ENCODE assay signal across 28 cellular contexts in the genomic region with DNA sequence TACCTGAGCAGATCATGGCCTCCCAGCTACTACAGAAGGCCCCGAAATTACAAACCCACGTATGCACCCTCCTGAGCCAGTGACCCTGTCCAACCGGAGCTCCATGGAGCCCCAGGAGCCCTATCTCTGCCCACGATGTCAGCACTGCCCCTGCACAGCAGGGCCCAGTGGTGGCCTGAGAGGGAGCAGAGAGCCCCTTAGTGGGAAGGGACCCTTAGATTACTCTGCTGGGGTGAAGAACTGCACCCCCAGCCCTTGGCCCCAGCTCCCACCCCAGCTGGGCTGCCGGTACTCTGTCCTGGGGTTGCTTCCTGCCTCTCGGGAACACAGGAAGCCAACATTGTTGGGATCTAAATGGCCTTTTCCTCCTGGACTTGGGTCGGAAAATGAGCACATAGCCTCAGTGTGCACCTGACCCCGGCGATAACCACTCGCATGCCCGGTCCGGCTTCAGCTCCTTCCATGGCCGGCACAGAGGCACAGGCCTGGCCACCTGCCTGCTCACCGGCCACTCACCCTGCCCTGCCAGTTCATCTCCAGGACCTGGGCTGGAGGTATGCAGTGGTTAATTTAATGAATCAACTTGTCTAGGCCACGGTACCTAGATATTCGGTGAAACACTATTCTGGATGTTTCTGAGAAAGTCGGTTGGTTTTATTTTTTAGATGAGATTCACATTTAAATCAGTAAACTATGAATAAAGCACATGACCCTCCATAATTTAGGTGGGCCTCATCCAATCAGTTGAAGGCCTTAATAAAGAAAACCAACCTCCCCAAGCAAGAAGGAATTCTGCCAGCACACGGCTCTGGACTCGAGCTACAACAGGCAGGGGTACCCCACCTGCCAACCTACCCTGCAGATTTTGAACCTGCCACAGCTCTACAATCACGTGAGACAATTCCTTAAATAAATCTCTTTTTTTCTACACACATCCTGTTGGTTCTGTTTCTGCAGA. TPM values are rescaled to one million over a fixed set of nuclear protein-coding genes. Genes with fewer than 3 reads are reported as not detected.
DNase-seq lines count a peak whose midpoint lies in the region; ATAC-seq and TF ChIP-seq lines count a peak whose summit lies in the region.
"Had no signal": no experiment of that assay in that cellular context is flagged by ENCODE, and none has a peak within 500 bp of the region (broad histone marks: within the 10 kb centered on the region; RNA-seq: fewer than 3 reads in every experiment).

No MANE protein-coding gene starts in this region.

- no peak overlapping the region for H3K14ac ChIP-seq in neuronal stem cell (ENCODE audit: low read length)

- H2BK5ac ChIP-seq in neuronal stem cell (ENCODE audit: low read length) (peak overlapping the region; percentile 19), mesendoderm (ENCODE audit: low read length) (no peak overlapping the region)

- no peak overlapping the region for H2BK12ac ChIP-seq in neuronal stem cell (ENCODE audit: low read length)

- no peaks in the 10 kb centered on the region for H3K36me3 ChIP-seq in breast epithelium
- no peaks in the 10 kb centered on the region for H3K36me3 ChIP-seq in mammary epithelial cell (ENCODE audit: insufficient read depth, low read length)
- no peaks in the 10 kb centered on the region for H3K36me3 ChIP-seq in gastroesophageal sphincter
- H3K36me3 ChIP-seq in neuronal stem cell (replicated peaks in 1 of 2; ENCODE audit: control insufficient read depth in 2 of 2, insufficient read depth in 2 of 2, low read length in 2 of 2): no peaks in the 10 kb centered on the region
- peaks cover 0 to 20% (median 12%) of the 10 kb centered on the region in 5 donors for H3K36me3 ChIP-seq in subcutaneous abdominal adipose tissue (ENCODE audit: control insufficient read depth in 5 of 5, insufficient read depth in 5 of 5, low read length in 5 of 5)
- H3K36me3 ChIP-seq in mesendoderm (ENCODE audit: control insufficient read depth, insufficient read depth, low read length): no peaks in the 10 kb centered on the region
- H3K36me3 ChIP-seq: suprapubic skin had no signal

- H3K9ac ChIP-seq in mammary epithelial cell (ENCODE audit: insufficient read depth, low read length) (no peak overlapping the region), neuronal stem cell (ENCODE audit: low read depth, low read length, poor library complexity) (no peak overlapping the region), subcutaneous abdominal adipose tissue (ENCODE audit: low read length in 5 of 5) (peak overlapping the region in 1 of 5 donors; percentile 14), mesendoderm (ENCODE audit: low read length) (no peak overlapping the region)
- H3K9ac ChIP-seq: KMS-11 had no signal

- no peaks in the 10 kb centered on the region for H3K79me1 ChIP-seq in neuronal stem cell (ENCODE audit: low read depth, low read length)
- peaks cover 2% of the 10 kb centered on the region for H3K79me1 ChIP-seq in mesendoderm (ENCODE audit: low read length)

- H3K9me3 ChIP-seq in breast epithelium (no peaks in the 10 kb centered on the region), mammary epithelial cell (replicated peaks; ENCODE audit: insufficient read depth, low read length) (no peaks in the 10 kb centered on the region), gastroesophageal sphincter (no peaks in the 10 kb centered on the region), neuronal stem cell (replicated peaks in 1 of 2; ENCODE audit: control insufficient read depth in 2 of 2, insufficient read depth in 1 of 2, low read depth in 1 of 2, low read length in 2 of 2) (no peaks in the 10 kb centered on the region), subcutaneous abdominal adipose tissue (ENCODE audit: control insufficient read depth in 5 of 5, low read length in 5 of 5) (no peaks in the 10 kb centered on the region)
- H3K9me3 ChIP-seq: suprapubic skin had no signal

- H4K5ac ChIP-seq in mesendoderm (ENCODE audit: low read length): no peak overlapping the region

- no peak for TF ChIP-seq EP300 in gastroesophageal sphincter (IDR thresholded peaks at IDR 0.05)

- H2BK15ac ChIP-seq in neuronal stem cell (ENCODE audit: low read length) (peak overlapping the region; percentile 56), mesendoderm (replicated peaks; ENCODE audit: low read depth) (no peak overlapping the region)

- H3K27me3 ChIP-seq in breast epithelium: no peaks in the 10 kb centered on the region
- H3K27me3 ChIP-seq in mammary epithelial cell (ENCODE audit: insufficient read depth, low read length): peaks cover 6% of the 10 kb centered on the region
- no peaks in the 10 kb centered on the region for H3K27me3 ChIP-seq in gastroesophageal sphincter
- peaks cover 0 to 17% (median 13%) of the 10 kb centered on the region in 3 experiments for H3K27me3 ChIP-seq in neuronal stem cell (ENCODE audit: control insufficient read depth in 3 of 3, insufficient read depth in 3 of 3, low read depth in 1 of 3, low read length in 3 of 3)
- no peaks in the 10 kb centered on the region for H3K27me3 ChIP-seq in subcutaneous abdominal adipose tissue (ENCODE audit: control insufficient read depth in 5 of 5, insufficient read depth in 4 of 5, low read length in 5 of 5)
- no peaks in the 10 kb centered on the region for H3K27me3 ChIP-seq in mesendoderm (ENCODE audit: insufficient read depth, low read length, poor library complexity)
- H3K27me3 ChIP-seq: suprapubic skin had no signal

- TF ChIP-seq CTCF in breast epithelium (IDR thresholded peaks at IDR 0.05) (no peak), mammary epithelial cell (conservative IDR thresholded peaks at IDR 0.05 in 1 of 2, IDR thresholded peaks at IDR 0.05 in 1 of 2; ENCODE audit: extremely low read depth in 1 of 2, insufficient read depth in 1 of 2, low read depth in 1 of 2, low read length in 2 of 2) (no peak), gastroesophageal sphincter (IDR thresholded peaks at IDR 0.05) (no peak)

- H2BK120ac ChIP-seq in neuronal stem cell (ENCODE audit: low read depth, low read length): no peak overlapping the region
- no peak overlapping the region for H2BK120ac ChIP-seq in mesendoderm (ENCODE audit: low read depth, low read length)

- no peaks in the 10 kb centered on the region for H3K79me2 ChIP-seq in mammary epithelial cell (ENCODE audit: insufficient read depth, low read length)
- no peaks in the 10 kb centered on the region for H3K79me2 ChIP-seq in mesendoderm (ENCODE audit: control insufficient read depth, insufficient read depth, low read length)

- CTCF ChIA-PET in mammary epithelial cell (lab: Charles Lee; ENCODE audit: low non-redundant PET): no interaction called here

- H3K4me1 ChIP-seq in breast epithelium (peaks cover 22 to 35% of the 10 kb centered on the region in 2 donors), mammary epithelial cell (ENCODE audit: insufficient read depth, low read length) (peaks cover 8% of the 10 kb centered on the region), gastroesophageal sphincter (peaks cover 0 to 59% (median 39%) of the 10 kb centered on the region in 3 donors), neuronal stem cell (ENCODE audit: control insufficient read depth in 2 of 2, insufficient read depth in 1 of 2, low read depth in 1 of 2, low read length in 2 of 2) (peaks cover 0 to 14% of the 10 kb centered on the region in 2 donors), subcutaneous abdominal adipose tissue (ENCODE audit: control insufficient read depth in 5 of 5, insufficient read depth in 5 of 5, low read length in 5 of 5) (peaks cover 21 to 77% (median 64%) of the 10 kb centered on the region in 5 donors), mesendoderm (ENCODE audit: control insufficient read depth, low read depth, low read length) (peaks cover 9% of the 10 kb centered on the region)

- intact Hi-C loops in breast epithelium (cut with DNase I; ENCODE audit: low total_unique reads): loop anchor here (10.0 kb wide), 1 partner anchor 99 kb away; no protein-coding TSS in a partner anchor
- intact Hi-C loops in mammary epithelial cell (cut with micrococcal nuclease): no loop called here

- TF ChIP-seq POLR2A in breast epithelium (IDR thresholded peaks at IDR 0.05) (no peak), gastroesophageal sphincter (IDR thresholded peaks at IDR 0.05) (no peak), GM18505 (IDR thresholded peaks at IDR 0.05; ENCODE audit: borderline replicate concordance, extremely low read depth, insufficient read depth, insufficient read length) (no peak)

- H3K18ac ChIP-seq in neuronal stem cell (ENCODE audit: low read length) (no peak overlapping the region), mesendoderm (ENCODE audit: low read length) (no peak overlapping the region)

- H3K23ac ChIP-seq in neuronal stem cell (ENCODE audit: low read depth, low read length, poor library complexity): peak overlapping the region; percentile 70
- no peak overlapping the region for H3K23ac ChIP-seq in mesendoderm (ENCODE audit: low read length)

- H4K8ac ChIP-seq in neuronal stem cell (ENCODE audit: low read depth, low read length) (no peak overlapping the region), mesendoderm (ENCODE audit: low read depth, low read length) (no peak overlapping the region)

- no peak overlapping the region for H3K4me2 ChIP-seq in mammary epithelial cell (ENCODE audit: insufficient read depth, low read depth, low read length)
- H3K4me2 ChIP-seq in neuronal stem cell (ENCODE audit: insufficient read depth, low read length, poor library complexity, severe bottlenecking): no peak overlapping the region
- no peak overlapping the region for H3K4me2 ChIP-seq in mesendoderm (ENCODE audit: low read length)
- H3K4me2 ChIP-seq: KMS-11 had no signal

- BruUV-seq in mammary epithelial cell (replicated peaks; lab: Mats Ljungman, UMichigan): no TSS peak

- H3K4me3 ChIP-seq in breast epithelium (no peak overlapping the region), mammary epithelial cell (replicated peaks in 1 of 3; ENCODE audit: insufficient read depth in 1 of 3, low read depth in 2 of 3, low read length in 3 of 3) (no peak overlapping the region), gastroesophageal sphincter (no peak overlapping the region), neuronal stem cell (ENCODE audit: low read length in 2 of 2) (no peak overlapping the region), subcutaneous abdominal adipose tissue (ENCODE audit: low read depth in 1 of 5, low read length in 5 of 5) (peak overlapping the region in 1 of 5 donors; percentile 11), mesendoderm (ENCODE audit: low read length) (no peak overlapping the region)
- H3K4me3 ChIP-seq: coronary artery, suprapubic skin had no signal

- no peak overlapping the region for H4K91ac ChIP-seq in neuronal stem cell (ENCODE audit: low read depth, low read length, poor library complexity)

- peak in 1 of 2 donors; percentile 48 for DNase-seq in breast epithelium (ENCODE audit: low spot score in 2 of 2)
- DNase-seq in mammary epithelial cell: no peak
- no peak for DNase-seq in neuronal stem cell (ENCODE audit: low spot score)
- no peak for DNase-seq in mesendoderm
- no peak for DNase-seq in NCI-H2081 (lab: John Stamatoyannopoulos, UW)
- DNase-seq: activated CD4-positive, alpha-beta memory T cell treated with anti-CD3 and anti-CD28 coated beads for 36 hours; activated CD8-positive, alpha-beta memory T cell treated with anti-CD3 and anti-CD28 coated beads, Interleukin-2, amount 50 U/mL, for 4 hours; activated naive CD4-positive, alpha-beta T cell treated with anti-CD3 and anti-CD28 coated beads, Interleukin-2, amount 10 ng/mL, durations not matched to agents 7 days and 5 days; amniotic stem cell; Calu3; DMS79 treated with DMSO at 0.1 percent for 48 hours; endodermal cell; GF-D8; NCI-H1436; NCI-H2107; NCI-H446; NCI-H82; occipital lobe; stimulated activated CD4-positive, alpha-beta T cell treated with anti-CD3 and anti-CD28 coated beads, Interleukin-12 subunit alpha, Interleukin-12 subunit beta, amount 100 ng/mL, for 4 hours; stimulated activated CD4-positive, alpha-beta T cell treated with anti-CD3 and anti-CD28 coated beads, Interleukin-4, amount 100 ng/mL, for 24 hours had no signal

- H2AK5ac ChIP-seq in neuronal stem cell (ENCODE audit: low read depth, low read length) (no peak overlapping the region), mesendoderm (ENCODE audit: low read length) (no peak overlapping the region)

- dilution Hi-C loops in mammary epithelial cell (cut with HindIII; ENCODE audit: low sequenced_read_pairs): loop anchor here (5.0 to 10.0 kb wide), 5 partner anchors 44 to 379 kb away; no protein-coding TSS in a partner anchor

- no peaks in the 10 kb centered on the region for H4K20me1 ChIP-seq in mammary epithelial cell (ENCODE audit: insufficient read depth, low read length)

- H3K27ac ChIP-seq in breast epithelium (peak overlapping the region; percentile 45 to 72), mammary epithelial cell (ENCODE audit: insufficient read depth, low read depth, low read length) (no peak overlapping the region), gastroesophageal sphincter (peak overlapping the region in 3 of 4 donors; percentile 41 to 57 (median 56)), neuronal stem cell (replicated peaks; ENCODE audit: low read length) (no peak overlapping the region), subcutaneous abdominal adipose tissue (ENCODE audit: low read depth, low read length) (peak overlapping the region; percentile 50), mesendoderm (ENCODE audit: low read depth, low read length) (no peak overlapping the region)
- H3K27ac ChIP-seq: 22Rv1, KMS-11, suprapubic skin had no signal

- no peak overlapping the region for H2AFZ ChIP-seq in mammary epithelial cell (ENCODE audit: low read depth, low read length)
- H2AFZ ChIP-seq in neuronal stem cell (ENCODE audit: low read length): no peak overlapping the region

- WGBS in mammary epithelial cell (ENCODE audit: low coverage, missing lambda C conversion rate): 89% methylated on average over 19 of the region's 20 CpGs
- 45 to 72% methylated on average over 2 to 7 of the region's 20 CpGs for WGBS in gastroesophageal sphincter (ENCODE audit: low coverage in 1 of 2), 2 donors
- no CpG with 5 or more reads among the region's 20 CpGs for WGBS in neuronal stem cell (ENCODE audit: extremely low coverage in 2 of 2, insufficient read length in 2 of 2, insufficient replicate concordance in 1 of 2), 2 donors
- no CpG with 5 or more reads among the region's 20 CpGs for WGBS in mesendoderm (ENCODE audit: extremely low coverage, insufficient coverage, low lambda C conversion rate)

- no peak for ATAC-seq in gastroesophageal sphincter
- no peak for ATAC-seq in GM18505 (IDR thresholded peaks at IDR 0.05; ENCODE audit: unreplicated experiment)
- ATAC-seq: stimulated activated effector memory CD8-positive, alpha-beta T cell treated with anti-CD3 and anti-CD28 coated beads, Interleukin-12 subunit alpha, Interleukin-12 subunit beta, amount 100 ng/mL, for 72 hours had no signal

- no peak overlapping the region for H3K56ac ChIP-seq in mesendoderm (ENCODE audit: low read length)

- in situ Hi-C loops in mammary epithelial cell (cut with MboI; ENCODE audit: low sequenced_read_pairs in 2 of 2): loop anchor here (10.0 kb wide), 3 partner anchors 89 to 199 kb away; no protein-coding TSS in a partner anchor

- H3K4ac ChIP-seq in neuronal stem cell (ENCODE audit: low read length): no peak overlapping the region
- no peak overlapping the region for H3K4ac ChIP-seq in mesendoderm (ENCODE audit: low read depth, low read length)

RNA-seq across cellular contexts. Expression of gene TNS1, which starts 19.2 kb away (rescaled TPM):
- 100 to 1,000 TPM; 141 to 577 (median 154) TPM for total RNA-seq in breast epithelium
- total RNA-seq in mammary epithelial cell: 10 to 100 TPM in 1 of 2 donors, under 1 TPM in 1; 0.80 to 20.0 TPM
- 0.46 TPM for polyA plus RNA-seq in mammary epithelial cell
- 11.9 TPM for polyA minus RNA-seq in mammary epithelial cell
- 1,000 to 10,000 TPM in 3 of 4 donors, 100 to 1,000 TPM in 1; 825 to 2,193 (median 1,462) TPM for total RNA-seq in gastroesophageal sphincter
- polyA plus RNA-seq in neuronal stem cell (2013, experiment 1 of 2): 1.1 TPM
- 1.3 TPM for polyA plus RNA-seq in neuronal stem cell (2013, experiment 2 of 2)
- polyA plus RNA-seq in mesendoderm (2013, experiment 1 of 2): 1.7 TPM
- 2.4 TPM for polyA plus RNA-seq in mesendoderm (2013, experiment 2 of 2)

Comparison
In these comparisons a context has a peak if more than half of its experiments do, and no peak if none do; other contexts are left out.
1. H3K27ac ChIP-seq: peak in breast epithelium (2 of 2), gastroesophageal sphincter (3 of 4) and subcutaneous abdominal adipose tissue (single experiment); none in mammary epithelial cell (single experiment), neuronal stem cell (single experiment) and mesendoderm (single experiment).
2. RNA of gene TNS1, which starts 19.2 kb away (total RNA-seq): 825 to 2,193 TPM in gastroesophageal sphincter and 141 to 577 TPM in breast epithelium; 0.80 to 20.0 TPM in mammary epithelial cell; every median in the first group is over 4 times any median in the second.